In the genomic region with DNA sequence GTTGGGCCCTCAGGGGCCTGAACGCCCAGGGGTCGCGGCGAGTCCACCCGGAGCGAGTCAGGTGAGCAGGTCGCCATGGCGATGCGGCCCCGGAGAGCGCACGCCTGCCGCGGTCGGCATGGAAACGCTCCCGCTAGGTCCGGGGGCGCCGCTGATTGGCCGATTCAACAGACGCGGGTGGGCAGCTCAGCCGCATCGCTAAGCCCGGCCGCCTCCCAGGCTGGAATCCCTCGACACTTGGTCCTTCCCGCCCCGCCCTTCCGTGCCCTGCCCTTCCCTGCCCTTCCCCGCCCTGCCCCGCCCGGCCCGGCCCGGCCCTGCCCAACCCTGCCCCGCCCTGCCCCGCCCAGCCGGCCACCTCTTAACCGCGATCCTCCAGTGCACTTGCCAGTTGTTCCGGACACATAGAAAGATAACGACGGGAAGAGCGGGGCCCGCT, we compare ENCODE assay signal across 8 cellular contexts. TPM values are rescaled to one million over a fixed set of nuclear protein-coding genes. Genes with fewer than 3 reads are reported as not detected.
A peak's percentile ranks its signal among the peaks of the same experiment; 100 is the strongest.
DNase-seq lines count a peak whose midpoint lies in the region; ATAC-seq lines count a peak whose summit lies in the region.

TSS of gene CCNA1 (plus strand) at position 390 of the 439 bp plus-strand sequence. CDS start 562 bp downstream, outside the sequence.

- H3K27ac Mint-ChIP-seq in activated naive CD8-positive, alpha-beta T cell treated with anti-CD3 and anti-CD28 coated beads for 36 hours = no peak within 1 kb of the TSS

- peaks cover 8% of the 10 kb centered on the region for H3K27me3 ChIP-seq in rectal smooth muscle tissue (ENCODE audit: control insufficient read depth, insufficient read depth, low read length)

- DNase-seq in stimulated activated CD4-positive, alpha-beta T cell treated with anti-CD3 and anti-CD28 coated beads, Interleukin-1b, Interleukin-23, amount 100 ng/mL, for 48 hours = peak; percentile 13
- no peak for DNase-seq in stimulated activated CD4-positive, alpha-beta T cell treated with anti-CD3 and anti-CD28 coated beads, Interleukin-12 subunit alpha, Interleukin-12 subunit beta, amount 100 ng/mL, for 4 hours
- DNase-seq in NCI-H146 (lab: John Stamatoyannopoulos, UW) (peak; percentile 97), left cardiac atrium (peak; percentile 32), mucosa of gallbladder (ENCODE audit: low spot score) (no peak)
- peak; percentile 36 for DNase-seq in activated naive CD8-positive, alpha-beta T cell treated with anti-CD3 and anti-CD28 coated beads for 36 hours

- H3K9ac ChIP-seq in rectal smooth muscle tissue (ENCODE audit: low read length) = no peak within 1 kb of the TSS

- ATAC-seq in left cardiac atrium (peak; percentile 74 to 75), HG02870 (IDR thresholded peaks at IDR 0.05; ENCODE audit: unreplicated experiment) (no peak)

- H3K4me1 Mint-ChIP-seq in activated naive CD8-positive, alpha-beta T cell treated with anti-CD3 and anti-CD28 coated beads for 36 hours = peaks cover 15% of the 10 kb centered on the region

- H3K36me3 ChIP-seq in rectal smooth muscle tissue (ENCODE audit: control insufficient read depth, insufficient read depth, low read length) = no peaks in the 10 kb centered on the region

- H3K36me3 Mint-ChIP-seq in activated naive CD8-positive, alpha-beta T cell treated with anti-CD3 and anti-CD28 coated beads for 36 hours = no peaks in the 10 kb centered on the region

- intact Hi-C loops in left cardiac atrium (cut with DNase I) = no loop called here

- peak within 1 kb of the TSS; percentile 61 for H3K4me3 ChIP-seq in rectal smooth muscle tissue (ENCODE audit: low read length)

- H3K27ac ChIP-seq in rectal smooth muscle tissue (ENCODE audit: low read depth, low read length) = no peak within 1 kb of the TSS

- peaks cover 8% of the 10 kb centered on the region for H3K4me1 ChIP-seq in rectal smooth muscle tissue (ENCODE audit: control insufficient read depth, insufficient read depth, low read length)

- no peaks in the 10 kb centered on the region for H3K9me3 Mint-ChIP-seq in activated naive CD8-positive, alpha-beta T cell treated with anti-CD3 and anti-CD28 coated beads for 36 hours

- H3K27me3 Mint-ChIP-seq in activated naive CD8-positive, alpha-beta T cell treated with anti-CD3 and anti-CD28 coated beads for 36 hours = peaks cover 76% of the 10 kb centered on the region

- H3K4me3 Mint-ChIP-seq in activated naive CD8-positive, alpha-beta T cell treated with anti-CD3 and anti-CD28 coated beads for 36 hours = peak within 1 kb of the TSS; percentile 57

RNA-seq across cellular contexts. Expression of gene CCNA1, which starts in this region (rescaled TPM):
- under 1 TPM in 1 of 2 experiments, not detected in 1; 0.16 TPM for total RNA-seq in activated naive CD8-positive, alpha-beta T cell treated with anti-CD3 and anti-CD28 coated beads for 36 hours
- total RNA-seq in left cardiac atrium (under 1 TPM in 1 of 2 donors, not detected in 1; 0.18 TPM), mucosa of gallbladder (5.6 TPM)

Comparison
In these comparisons a context has a peak if more than half of its experiments do, and no peak if none do; other contexts are left out.
1. DNase-seq: peak in stimulated activated CD4-positive, alpha-beta T cell treated with anti-CD3 and anti-CD28 coated beads, Interleukin-1b, Interleukin-23, amount 100 ng/mL, for 48 hours (single experiment) and NCI-H146 (single experiment); none in stimulated activated CD4-positive, alpha-beta T cell treated with anti-CD3 and anti-CD28 coated beads, Interleukin-12 subunit alpha, Interleukin-12 subunit beta, amount 100 ng/mL, for 4 hours (single experiment) and mucosa of gallbladder (single experiment).
2. Peak in DNase-seq in activated naive CD8-positive, alpha-beta T cell treated with anti-CD3 and anti-CD28 coated beads for 36 hours; RNA of the gene not detected or under 1 TPM.
3. Peak in DNase-seq and ATAC-seq in left cardiac atrium; RNA of the gene not detected or under 1 TPM.